In genomic region chr9:72477862-72478564, GRCh38 we compare ENCODE assay signal across 9 cellular contexts. TPM values are rescaled to one million over a fixed set of nuclear protein-coding genes. Genes with fewer than 3 reads are reported as not detected.
DNase-seq lines count a peak whose midpoint lies in the region; ATAC-seq, FAIRE-seq and TF ChIP-seq lines count a peak whose summit lies in the region.
"Had no signal": no experiment of that assay in that cellular context is flagged by ENCODE, and none has a peak within 500 bp of the region (broad histone marks: within the 10 kb centered on the region; RNA-seq: fewer than 3 reads in every experiment).

No MANE protein-coding gene starts in this region.

- no peaks in the 10 kb centered on the region for H3K9me3 Mint-ChIP-seq in activated CD8-positive, alpha-beta T cell treated with anti-CD3 and anti-CD28 coated beads for 36 hours

- H3K27ac ChIP-seq in upper lobe of right lung: peak overlapping the region; percentile 55

- peaks cover 44% of the 10 kb centered on the region for H3K4me1 Mint-ChIP-seq in activated CD8-positive, alpha-beta T cell treated with anti-CD3 and anti-CD28 coated beads for 36 hours (ENCODE audit: low read depth)

- in situ Hi-C loops in ACHN (cut with HindIII; ENCODE audit: low pct_ligation_motif_present, low pct_unique_long_range_greater_than_20kb, low sequenced_read_pairs): no loop called here

- DNase-seq in ACHN: peak; percentile 58
- DNase-seq in HK-2 (ENCODE audit: unreplicated experiment): peak; percentile 2
- DNase-seq in activated CD8-positive, alpha-beta T cell treated with anti-CD3 and anti-CD28 coated beads for 36 hours: peak; percentile 21
- DNase-seq in upper lobe of right lung: no peak
- DNase-seq in NCI-H345 (lab: John Stamatoyannopoulos, UW): no peak

- H3K4me3 ChIP-seq in upper lobe of right lung: no peak overlapping the region

- CTCF ChIA-PET in activated CD8-positive, alpha-beta T cell treated with anti-CD3 and anti-CD28 coated beads for 36 hours (lab: Charles Lee): interaction anchor here (0.9 kb wide), 1 partner anchor 196 kb away, joined by 4 read pairs; no protein-coding TSS in a partner anchor

- no peaks in the 10 kb centered on the region for H3K27me3 ChIP-seq in upper lobe of right lung

- TF ChIP-seq CTCF in activated CD8-positive, alpha-beta T cell treated with anti-CD3 and anti-CD28 coated beads for 36 hours (IDR thresholded peaks at IDR 0.05): no peak
- no peak for TF ChIP-seq CTCF in upper lobe of right lung (IDR thresholded peaks at IDR 0.05)

- no peaks in the 10 kb centered on the region for H3K36me3 Mint-ChIP-seq in activated CD8-positive, alpha-beta T cell treated with anti-CD3 and anti-CD28 coated beads for 36 hours (ENCODE audit: low read depth)

- no peak overlapping the region for H3K4me3 Mint-ChIP-seq in activated CD8-positive, alpha-beta T cell treated with anti-CD3 and anti-CD28 coated beads for 36 hours

- intact Hi-C loops in activated CD8-positive, alpha-beta T cell treated with anti-CD3 and anti-CD28 coated beads for 36 hours (cut with micrococcal nuclease): loop anchor here (5.0 to 10.0 kb wide), 3 partner anchors 36 to 113 kb away; partner anchors contain the start of gene ZFAND5
- intact Hi-C loops in upper lobe of right lung (cut with DNase I): no loop called here

- no peak for ATAC-seq in activated CD8-positive, alpha-beta T cell treated with anti-CD3 and anti-CD28 coated beads for 36 hours
- ATAC-seq in upper lobe of right lung (peak; percentile 96), HG02763 (IDR thresholded peaks at IDR 0.05; ENCODE audit: unreplicated experiment) (no peak), GM21515 (IDR thresholded peaks at IDR 0.05; ENCODE audit: unreplicated experiment) (no peak)

- peaks cover 20% of the 10 kb centered on the region for H3K4me1 ChIP-seq in upper lobe of right lung

- peak; percentile 9 for FAIRE-seq in islet of Langerhans (lab: Jason Lieb, UNC)
- FAIRE-seq: endometrium had no signal

- H3K27me3 Mint-ChIP-seq in activated CD8-positive, alpha-beta T cell treated with anti-CD3 and anti-CD28 coated beads for 36 hours: peaks cover 1% of the 10 kb centered on the region

- no peak overlapping the region for H3K27ac Mint-ChIP-seq in activated CD8-positive, alpha-beta T cell treated with anti-CD3 and anti-CD28 coated beads for 36 hours

- POLR2A ChIA-PET in activated CD8-positive, alpha-beta T cell treated with anti-CD3 and anti-CD28 coated beads for 36 hours (lab: Charles Lee): interaction anchor here (1.0 to 1.4 kb wide), 2 partner anchors 90 to 113 kb away, joined by 3 read pairs; partner anchors contain the start of gene ZFAND5

- H3K36me3 ChIP-seq in upper lobe of right lung: no peaks in the 10 kb centered on the region

- no peaks in the 10 kb centered on the region for H3K9me3 ChIP-seq in upper lobe of right lung

RNA-seq across cellular contexts. Expression of gene TMC1, which starts 43.4 kb away (rescaled TPM):
- total RNA-seq in activated CD8-positive, alpha-beta T cell treated with anti-CD3 and anti-CD28 coated beads for 36 hours: under 1 TPM in 1 of 2 experiments, not detected in 1; 0.38 TPM
- total RNA-seq in upper lobe of right lung: not detected

Comparison
In these comparisons a context has a peak if more than half of its experiments do, and no peak if none do; other contexts are left out.
1. DNase-seq: peak in ACHN (single experiment), HK-2 (single experiment) and activated CD8-positive, alpha-beta T cell treated with anti-CD3 and anti-CD28 coated beads for 36 hours (single experiment); none in upper lobe of right lung (single experiment) and NCI-H345 (single experiment).